ENCODE assay signal across 8 cellular contexts in genomic region chrX:109889289-109890006, GRCh38.
DNase-seq lines count a peak whose midpoint lies in the region; ATAC-seq, FAIRE-seq and TF ChIP-seq lines count a peak whose summit lies in the region.

No MANE protein-coding gene starts in this region.

- H3K4me1 ChIP-seq in right lobe of liver = no peaks in the 10 kb centered on the region

- H3K27ac ChIP-seq in right lobe of liver = no peak overlapping the region

- H3K4me3 ChIP-seq in right lobe of liver = no peak overlapping the region

- ATAC-seq in HG02678 (IDR thresholded peaks at IDR 0.05; ENCODE audit: unreplicated experiment) (peak; percentile 49), right lobe of liver (peak; percentile 50 to 73 (median 62)), HG02970 (IDR thresholded peaks at IDR 0.05; ENCODE audit: low FRiP score, unreplicated experiment) (no peak)

- peak in 3 of 4 donors; percentile 13 to 45 (median 16) for TF ChIP-seq CTCF in right lobe of liver (IDR thresholded peaks at IDR 0.05)

- H3K36me3 ChIP-seq in right lobe of liver = no peaks in the 10 kb centered on the region

- 9% methylated on average over 4 of the region's 4 CpGs for WGBS in right lobe of liver (ENCODE audit: insufficient coverage, low coverage, low lambda C conversion rate, missing lambda C conversion rate)

- TF ChIP-seq POLR2A in right lobe of liver (IDR thresholded peaks at IDR 0.05) = no peak

- H3K9me3 ChIP-seq in right lobe of liver = no peaks in the 10 kb centered on the region

- FAIRE-seq in HTR-8/SVneo (lab: Jason Lieb, UNC) = no peak

- peaks cover 0 to 11% of the 10 kb centered on the region in 2 donors for H3K27me3 ChIP-seq in right lobe of liver

- DNase-seq in EH (ENCODE audit: low read depth) (peak; percentile 24), UCSD-AML1 (lab: John Stamatoyannopoulos, UW; ENCODE audit: unreplicated experiment) (peak; percentile 17), right lobe of liver (peak in 1 of 3 donors; percentile 32), mesenteric fat pad (ENCODE audit: low spot score) (no peak), HTR-8/SVneo (ENCODE audit: insufficient read length, low spot score) (no peak)
- DNase-seq in activated CD4-positive, alpha-beta T cell treated with anti-CD3 and anti-CD28 coated beads, Interleukin-2, amount 50 U/mL, for 1 hour = no peak

- intact Hi-C loops in right lobe of liver (cut with DNase I) = loop anchor here (5.0 to 10.0 kb wide), 2 partner anchors 175 to 177 kb away; no protein-coding TSS in a partner anchor

Comparison
In these comparisons a context has a peak if more than half of its experiments do, and no peak if none do; other contexts are left out.
1. DNase-seq: peak in EH (single experiment) and UCSD-AML1 (single experiment); none in activated CD4-positive, alpha-beta T cell treated with anti-CD3 and anti-CD28 coated beads, Interleukin-2, amount 50 U/mL, for 1 hour (single experiment), mesenteric fat pad (single experiment) and HTR-8/SVneo (single experiment).